8 cellular contexts compared by ENCODE assay signal in the genomic region with DNA sequence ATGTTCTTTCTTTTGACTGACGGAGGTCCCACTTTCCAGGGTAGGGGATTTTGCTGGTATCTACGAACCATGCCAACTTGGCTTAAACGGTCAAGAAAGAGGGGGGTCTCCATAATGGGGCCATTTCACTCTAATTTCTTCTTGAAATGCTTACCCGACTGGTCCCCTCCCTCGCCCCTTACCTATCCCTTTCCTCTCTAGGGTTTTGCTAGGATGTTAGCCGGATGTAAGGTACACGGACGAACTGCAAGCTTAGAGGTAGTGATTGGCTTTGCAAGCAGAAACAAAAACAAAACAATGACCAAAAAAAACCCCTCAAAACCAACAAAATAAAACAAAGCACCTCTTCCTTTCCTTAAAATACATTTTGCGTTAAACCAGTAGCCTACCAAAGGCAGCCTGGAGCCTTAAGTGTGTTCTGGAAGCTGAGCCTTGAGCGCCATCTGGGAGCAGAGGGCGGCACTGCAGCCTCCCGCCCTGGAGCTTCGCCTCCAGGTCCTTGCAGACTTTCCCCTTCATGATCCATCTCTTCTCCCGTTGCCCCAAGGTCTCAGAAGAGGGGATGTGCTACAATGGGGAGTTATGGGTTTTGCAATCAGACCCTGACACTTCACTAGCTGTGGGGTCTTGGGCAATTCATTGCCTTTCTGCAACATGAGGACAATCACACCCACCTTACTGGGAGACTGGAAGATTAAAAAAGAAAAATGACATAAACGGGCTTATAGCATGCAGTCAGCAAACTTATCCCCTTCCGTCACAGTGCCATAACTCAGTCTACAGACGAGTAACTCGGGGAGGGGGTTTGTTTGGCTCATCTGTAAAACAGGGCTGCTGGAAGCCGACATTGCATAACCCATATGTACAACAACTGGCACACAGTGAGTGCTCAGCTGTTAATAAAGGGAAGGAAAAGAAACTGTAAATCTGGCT.
DNase-seq lines count a peak whose midpoint lies in the region; ATAC-seq and TF ChIP-seq lines count a peak whose summit lies in the region.
"Not testable (repeated sequence)": the region's sequence is repeated elsewhere in the genome, so short reads cannot be mapped to it uniquely, and the experiment has no call there.

No MANE protein-coding gene starts in this region.

- POLR2A ChIA-PET in HEK293 (lab: Yijun Ruan, JAX); naive thymus-derived CD8-positive, alpha-beta T cell (lab: Charles Lee): not testable (repeated sequence)
- POLR2A ChIA-PET in activated CD4-positive, alpha-beta T cell treated with anti-CD3 and anti-CD28 coated beads, Interleukin-2, amount 10 ng/mL, durations not matched to agents 7 days and 5 days (lab: Charles Lee), result interaction anchor here (0.7 kb wide), 1 partner anchor 1848 kb away, joined by 5 read pairs; no protein-coding TSS in a partner anchor

- not testable (repeated sequence) for H3K36me3 ChIP-seq in HEK293 (ENCODE audit: control insufficient read depth in 2 of 2, insufficient read depth in 1 of 2, low read length in 2 of 2); heart left ventricle; stomach

- peaks cover 16% of the 10 kb centered on the region for H3K27me3 Mint-ChIP-seq in Calu3 (ENCODE audit: unreplicated experiment)
- H3K27me3 Mint-ChIP-seq in activated CD4-positive, alpha-beta T cell treated with anti-CD3 and anti-CD28 coated beads, Interleukin-2, amount 10 ng/mL, durations not matched to agents 7 days and 5 days; naive thymus-derived CD8-positive, alpha-beta T cell: not testable (repeated sequence)

- not testable (repeated sequence) for H3K4me1 Mint-ChIP-seq in Calu3 (ENCODE audit: low read depth, unreplicated experiment); activated CD4-positive, alpha-beta T cell treated with anti-CD3 and anti-CD28 coated beads, Interleukin-2, amount 10 ng/mL, durations not matched to agents 7 days and 5 days; naive thymus-derived CD8-positive, alpha-beta T cell

- intact Hi-C loops in Calu3 (cut with micrococcal nuclease; ENCODE audit: unreplicated experiment); heart left ventricle (cut with DNase I); stomach (cut with DNase I; ENCODE audit: low total_unique reads): not testable (repeated sequence)

- not testable (repeated sequence) for H3K27ac Mint-ChIP-seq in Calu3 (ENCODE audit: unreplicated experiment); activated CD4-positive, alpha-beta T cell treated with anti-CD3 and anti-CD28 coated beads, Interleukin-2, amount 10 ng/mL, durations not matched to agents 7 days and 5 days; naive thymus-derived CD8-positive, alpha-beta T cell

- not testable (repeated sequence) for H3K4me3 ChIP-seq in HEK293 (ENCODE audit: low read depth, low read length); heart left ventricle; stomach

- WGBS in heart left ventricle, 4 donors, result 19 to 36% (median 22%) methylated on average over 8 to 10 of the region's 19 CpGs
- WGBS in stomach, 5 donors, result 16 to 38% (median 23%) methylated on average over 5 to 11 of the region's 19 CpGs

- BruUV-seq in Calu3 (replicated peaks; lab: Mats Ljungman, UMichigan), result not testable (repeated sequence)

- H3K36me3 Mint-ChIP-seq in Calu3 (ENCODE audit: insufficient read depth, unreplicated experiment); activated CD4-positive, alpha-beta T cell treated with anti-CD3 and anti-CD28 coated beads, Interleukin-2, amount 10 ng/mL, durations not matched to agents 7 days and 5 days (ENCODE audit: low read depth); naive thymus-derived CD8-positive, alpha-beta T cell: not testable (repeated sequence)

- DNase-seq in Calu3, heart left ventricle, stomach: not testable (repeated sequence)
- DNase-seq in NCI-H2227 treated with DMSO at 0.1 percent for 48 hours (lab: John Stamatoyannopoulos, UW), result peak; percentile 27
- peak; percentile 8 for DNase-seq in activated CD4-positive, alpha-beta T cell treated with anti-CD3 and anti-CD28 coated beads, Interleukin-2, amount 10 ng/mL, durations not matched to agents 7 days and 5 days
- peak; percentile 0 for DNase-seq in central memory CD4-positive, alpha-beta T cell
- DNase-seq in naive thymus-derived CD8-positive, alpha-beta T cell, result peak in 4 of 10 donors; percentile 2 to 39 (median 22)

- TF ChIP-seq POLR2A in heart left ventricle (IDR thresholded peaks at IDR 0.05); stomach (IDR thresholded peaks at IDR 0.05): not testable (repeated sequence)

- H3K27ac ChIP-seq in HEK293 (ENCODE audit: extremely low read depth, low read depth, low read length); heart left ventricle; stomach: not testable (repeated sequence)

- not testable (repeated sequence) for H3K4me3 Mint-ChIP-seq in Calu3 (ENCODE audit: low read depth, unreplicated experiment); activated CD4-positive, alpha-beta T cell treated with anti-CD3 and anti-CD28 coated beads, Interleukin-2, amount 10 ng/mL, durations not matched to agents 7 days and 5 days; naive thymus-derived CD8-positive, alpha-beta T cell

- ATAC-seq in heart left ventricle, result peak; percentile 43 to 83 (median 77)
- ATAC-seq in naive thymus-derived CD8-positive, alpha-beta T cell, result peak; percentile 66 to 80

- not testable (repeated sequence) for TF ChIP-seq EP300 in stomach (IDR thresholded peaks at IDR 0.05)

- not testable (repeated sequence) for H3K4me1 ChIP-seq in HEK293 (ENCODE audit: control insufficient read depth, insufficient read depth, low read length); heart left ventricle; stomach

- CTCF ChIA-PET in Calu3 (lab: Charles Lee); HEK293 (lab: Yijun Ruan, JAX); activated CD4-positive, alpha-beta T cell treated with anti-CD3 and anti-CD28 coated beads, Interleukin-2, amount 10 ng/mL, durations not matched to agents 7 days and 5 days (lab: Charles Lee): not testable (repeated sequence)

- H3K9me3 ChIP-seq in HEK293 (ENCODE audit: control insufficient read depth, insufficient read depth, low read depth, low read length); heart left ventricle; stomach: not testable (repeated sequence)

- not testable (repeated sequence) for H3K27me3 ChIP-seq in heart left ventricle, stomach

- TF ChIP-seq CTCF in Calu3 (IDR thresholded peaks at IDR 0.05; ENCODE audit: unreplicated experiment), result peak; percentile 57
- not testable (repeated sequence) for TF ChIP-seq CTCF in HEK293 (tag by site-specific recombination; IDR thresholded peaks at IDR 0.05)
- TF ChIP-seq CTCF in heart left ventricle (IDR thresholded peaks at IDR 0.05), result peak; percentile 68 to 83 (median 74)
- peak in 4 of 7 experiments; percentile 66 to 84 (median 76) for TF ChIP-seq CTCF in stomach (IDR thresholded peaks at IDR 0.05)

- not testable (repeated sequence) for H3K9me3 Mint-ChIP-seq in Calu3 (ENCODE audit: low read depth, unreplicated experiment); activated CD4-positive, alpha-beta T cell treated with anti-CD3 and anti-CD28 coated beads, Interleukin-2, amount 10 ng/mL, durations not matched to agents 7 days and 5 days; naive thymus-derived CD8-positive, alpha-beta T cell

TF ChIP-seq in HEK293, 187 proteins besides CTCF, POLR2A, EP300 and RAD21:
- peak; percentile 32; the same call in 1 of the 2 replicates for TF ChIP-seq ZNF654 (tag by site-specific recombination; IDR thresholded peaks at IDR 0.05; ENCODE audit: low read depth)
